19 cellular contexts compared by ENCODE assay signal in genomic region chr22:39712938-39713525, GRCh38.
"Had no signal": no experiment of that assay in that cellular context is flagged by ENCODE, and none has a peak within 500 bp of the region (broad histone marks: within the 10 kb centered on the region; RNA-seq: fewer than 3 reads in every experiment).

No MANE protein-coding gene starts in this region.

- ATAC-seq: activated CD8-positive, alpha-beta memory T cell treated with anti-CD3 and anti-CD28 coated beads, Interleukin-2, amount 10 ng/mL, durations not matched to agents 7 days and 5 days; pancreas; right lobe of liver; T-cell; WTC11 had no signal

- H3K4me3 Mint-ChIP-seq: activated CD4-positive, alpha-beta memory T cell treated with anti-CD3 and anti-CD28 coated beads, Interleukin-2, amount 10 ng/mL, durations not matched to agents 7 days and 5 days; activated CD8-positive, alpha-beta memory T cell treated with anti-CD3 and anti-CD28 coated beads, Interleukin-2, amount 10 ng/mL, durations not matched to agents 7 days and 5 days; activated naive CD4-positive, alpha-beta T cell treated with anti-CD3 and anti-CD28 coated beads for 36 hours; stimulated activated effector memory CD8-positive, alpha-beta T cell treated with anti-CD3 and anti-CD28 coated beads, Interleukin-12 subunit alpha, Interleukin-12 subunit beta, amount 100 ng/mL, for 72 hours; T-cell; WTC11 had no signal

- H3K36me3 ChIP-seq: left ventricle myocardium inferior, pancreas, right lobe of liver, uterus had no signal

- H3K4me1 Mint-ChIP-seq: activated CD4-positive, alpha-beta memory T cell treated with anti-CD3 and anti-CD28 coated beads, Interleukin-2, amount 10 ng/mL, durations not matched to agents 7 days and 5 days; stimulated activated effector memory CD8-positive, alpha-beta T cell treated with anti-CD3 and anti-CD28 coated beads, Interleukin-12 subunit alpha, Interleukin-12 subunit beta, amount 100 ng/mL, for 72 hours; T-cell had no signal

- H3K36me3 Mint-ChIP-seq: activated CD8-positive, alpha-beta memory T cell treated with anti-CD3 and anti-CD28 coated beads, Interleukin-2, amount 10 ng/mL, durations not matched to agents 7 days and 5 days; stimulated activated effector memory CD8-positive, alpha-beta T cell treated with anti-CD3 and anti-CD28 coated beads, Interleukin-12 subunit alpha, Interleukin-12 subunit beta, amount 100 ng/mL, for 72 hours; T-cell; WTC11 had no signal

- H3K27ac ChIP-seq: coronary artery, left ventricle myocardium inferior, pancreas, right lobe of liver, uterus had no signal

- H3K4me2 ChIP-seq: smooth muscle cell had no signal

- H3K4me1 ChIP-seq: left ventricle myocardium inferior, pancreas, right lobe of liver, uterus had no signal

- H3K27ac Mint-ChIP-seq: activated CD4-positive, alpha-beta memory T cell treated with anti-CD3 and anti-CD28 coated beads, Interleukin-2, amount 10 ng/mL, durations not matched to agents 7 days and 5 days; activated CD8-positive, alpha-beta memory T cell treated with anti-CD3 and anti-CD28 coated beads, Interleukin-2, amount 10 ng/mL, durations not matched to agents 7 days and 5 days; activated naive CD4-positive, alpha-beta T cell treated with anti-CD3 and anti-CD28 coated beads for 36 hours; activated T-helper 2 cell treated with anti-CD3 and anti-CD28 coated beads, Interferon-gamma antibody, Interleukin-2, Interleukin-4, amounts not matched to agents 10 μg/mL and 5 μg/mL and 100 μg/mL, durations not matched to agents 14 hours and 24 hours and 36 hours; stimulated activated effector memory CD8-positive, alpha-beta T cell treated with anti-CD3 and anti-CD28 coated beads, Interleukin-12 subunit alpha, Interleukin-12 subunit beta, amount 100 ng/mL, for 72 hours; T-cell; WTC11 had no signal

- H3K9me3 Mint-ChIP-seq: activated CD4-positive, alpha-beta memory T cell treated with anti-CD3 and anti-CD28 coated beads, Interleukin-2, amount 10 ng/mL, durations not matched to agents 7 days and 5 days; activated naive CD4-positive, alpha-beta T cell treated with anti-CD3 and anti-CD28 coated beads for 36 hours; activated T-helper 2 cell treated with anti-CD3 and anti-CD28 coated beads, Interferon-gamma antibody, Interleukin-2, Interleukin-4, amounts not matched to agents 10 μg/mL and 5 μg/mL and 100 μg/mL, durations not matched to agents 14 hours and 24 hours and 36 hours; stimulated activated effector memory CD8-positive, alpha-beta T cell treated with anti-CD3 and anti-CD28 coated beads, Interleukin-12 subunit alpha, Interleukin-12 subunit beta, amount 100 ng/mL, for 72 hours; T-cell; WTC11 had no signal

- FAIRE-seq: frontal cortex, keratinocyte, pancreas had no signal

- DNase-seq: activated CD4-positive, alpha-beta memory T cell treated with anti-CD3 and anti-CD28 coated beads, Interleukin-2, amount 10 ng/mL, durations not matched to agents 7 days and 5 days; activated CD4-positive, alpha-beta T cell treated with anti-CD3 and anti-CD28 coated beads for 48 hours; activated CD8-positive, alpha-beta memory T cell treated with anti-CD3 and anti-CD28 coated beads, Interleukin-2, amount 10 ng/mL, durations not matched to agents 7 days and 5 days; activated naive CD4-positive, alpha-beta T cell treated with anti-CD3 and anti-CD28 coated beads for 36 hours; activated T-cell treated with anti-CD3 and anti-CD28 coated beads, Interleukin-2, amount 50 U/mL, for 1 hour; head of caudate nucleus; left ventricle myocardium inferior; pancreas; stimulated activated CD4-positive, alpha-beta T cell treated with anti-CD3 and anti-CD28 coated beads, Interleukin-4, amount 100 ng/mL, for 24 hours; T-cell; uterus had no signal

- H3K27me3 ChIP-seq: pancreas, right lobe of liver, uterus had no signal

- H3K4me3 ChIP-seq: coronary artery, left ventricle myocardium inferior, pancreas, right lobe of liver, smooth muscle cell, uterus had no signal

- H3K9me3 ChIP-seq: left ventricle myocardium inferior, pancreas, right lobe of liver, uterus had no signal
